21 cellular contexts compared by ENCODE assay signal in the genomic region with DNA sequence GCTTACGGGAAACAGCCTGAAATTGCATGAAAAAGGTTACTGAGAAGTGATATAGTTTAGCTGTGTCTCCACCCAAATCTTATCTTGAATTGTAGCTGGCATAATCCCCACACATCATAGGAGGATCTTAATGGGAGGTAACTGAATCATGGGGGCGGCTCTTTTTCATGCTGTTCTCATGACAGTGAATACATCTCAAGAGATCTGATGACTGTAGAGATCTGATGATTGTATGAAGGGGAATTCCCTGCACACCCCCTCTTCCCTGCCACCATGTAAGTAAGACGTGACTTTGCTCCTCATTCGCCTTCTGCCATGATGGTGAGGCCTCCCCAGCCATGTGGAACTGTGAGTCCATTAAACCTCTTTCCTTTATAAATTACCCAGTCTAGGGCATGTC.
DNase-seq lines count a peak whose midpoint lies in the region; ATAC-seq and TF ChIP-seq lines count a peak whose summit lies in the region.
"Had no signal": no experiment of that assay in that cellular context is flagged by ENCODE, and none has a peak within 500 bp of the region (broad histone marks: within the 10 kb centered on the region; RNA-seq: fewer than 3 reads in every experiment).

No MANE protein-coding gene starts in this region.

- H3K27me3 Mint-ChIP-seq in activated T-helper 17 cell treated with anti-CD3 and anti-CD28 coated beads, Interleukin-2, amount 50 U/mL, for 72 hours = no peaks in the 10 kb centered on the region

- in situ Hi-C loops in brain microvascular endothelial cell (cut with HindIII; ENCODE audit: low pct_ligation_motif_present, low sequenced_read_pairs) = no loop called here

- TF ChIP-seq CTCF in brain microvascular endothelial cell (IDR thresholded peaks at IDR 0.05; ENCODE audit: low read depth, low read length, missing control alignments) = no peak

- CTCF ChIA-PET in HEK293T (lab: Yijun Ruan, JAX) = interaction anchor here (0.6 kb wide), 1 partner anchor 976 kb away, joined by 7 read pairs; no protein-coding TSS in a partner anchor

- H3K4me3 Mint-ChIP-seq in activated T-helper 17 cell treated with anti-CD3 and anti-CD28 coated beads, Interleukin-2, amount 50 U/mL, for 72 hours = peak overlapping the region; percentile 63
- H3K4me3 Mint-ChIP-seq: endodermal cell had no signal

- POLR2A ChIA-PET in HEK293T (lab: Yijun Ruan, JAX) = no interaction called here

- H3K4me1 Mint-ChIP-seq in activated T-helper 17 cell treated with anti-CD3 and anti-CD28 coated beads, Interleukin-2, amount 50 U/mL, for 72 hours = peaks cover 24% of the 10 kb centered on the region

- no peak overlapping the region for H3K4me3 ChIP-seq in brain microvascular endothelial cell (ENCODE audit: low read depth, low read length)
- H3K4me3 ChIP-seq: adrenal gland, coronary artery, psoas muscle, SK-N-MC, suprapubic skin had no signal

- peaks cover 5% of the 10 kb centered on the region for H3K9me3 Mint-ChIP-seq in activated T-helper 17 cell treated with anti-CD3 and anti-CD28 coated beads, Interleukin-2, amount 50 U/mL, for 72 hours

- DNase-seq in activated T-cell treated with anti-CD3 and anti-CD28 coated beads for 24 hours (ENCODE audit: low read depth) = peak; percentile 26
- DNase-seq in activated T-cell treated with anti-CD3 and anti-CD28 coated beads, Interleukin-2, amount 50 U/mL, for 1 hour = no peak
- DNase-seq in NCI-H226 = peak; percentile 44
- peak; percentile 19 for DNase-seq in stimulated activated CD4-positive, alpha-beta T cell treated with anti-CD3 and anti-CD28 coated beads, Interleukin-4, amount 100 ng/mL, for 1 hour
- DNase-seq in NCI-H2081 (lab: John Stamatoyannopoulos, UW) = no peak
- DNase-seq in brain microvascular endothelial cell = no peak
- no peak for DNase-seq in HEK293T (ENCODE audit: extremely low spot score)
- DNase-seq: activated CD4-positive, alpha-beta T cell treated with anti-CD3 and anti-CD28 coated beads for 1 hour; adrenal gland; endodermal cell; mammary epithelial cell; NCI-H1436; NCI-H2171; NCI-H526; psoas muscle; RPMI8226 had no signal

- peak overlapping the region; percentile 68 for H3K27ac Mint-ChIP-seq in activated T-helper 17 cell treated with anti-CD3 and anti-CD28 coated beads, Interleukin-2, amount 50 U/mL, for 72 hours
- H3K27ac Mint-ChIP-seq: endodermal cell had no signal

- H3K36me3 ChIP-seq in brain microvascular endothelial cell (replicated peaks) = no peaks in the 10 kb centered on the region
- H3K36me3 ChIP-seq: adrenal gland, suprapubic skin had no signal

- H3K36me3 Mint-ChIP-seq in activated T-helper 17 cell treated with anti-CD3 and anti-CD28 coated beads, Interleukin-2, amount 50 U/mL, for 72 hours (ENCODE audit: low read depth) = peaks cover under 1% of the 10 kb centered on the region

- ATAC-seq in activated T-helper 17 cell treated with anti-CD3 and anti-CD28 coated beads, Interleukin-2, amount 50 U/mL, for 72 hours (replicated peaks) = peak; percentile 98
- ATAC-seq: psoas muscle had no signal

- H3K27me3 ChIP-seq in brain microvascular endothelial cell (replicated peaks) = no peaks in the 10 kb centered on the region
- H3K27me3 ChIP-seq: adrenal gland, suprapubic skin had no signal

- no peak overlapping the region for H3K27ac ChIP-seq in brain microvascular endothelial cell
- H3K27ac ChIP-seq: adrenal gland, C4-2B, coronary artery, psoas muscle, SK-N-MC, suprapubic skin had no signal

TF ChIP-seq in HEK293T, 16 proteins besides CTCF, POLR2A, EP300 and RAD21:
- TF ChIP-seq HDGF (IDR thresholded peaks at IDR 0.05; ENCODE audit: borderline replicate concordance) (no peak), ZNF384 (IDR thresholded peaks at IDR 0.05) (no peak), BHLHE40 (IDR thresholded peaks at IDR 0.05; ENCODE audit: borderline replicate concordance) (no peak), LEF1 (IDR thresholded peaks at IDR 0.05; ENCODE audit: borderline replicate concordance) (no peak), L3MBTL2 (conservative IDR thresholded peaks at IDR 0.05) (no peak), SP1 (IDR thresholded peaks at IDR 0.05) (no peak), CTBP1 (IDR thresholded peaks at IDR 0.05; ENCODE audit: borderline replicate concordance) (no peak), SUZ12 (IDR thresholded peaks at IDR 0.05) (no peak)
- TF ChIP-seq, protein P1, sequence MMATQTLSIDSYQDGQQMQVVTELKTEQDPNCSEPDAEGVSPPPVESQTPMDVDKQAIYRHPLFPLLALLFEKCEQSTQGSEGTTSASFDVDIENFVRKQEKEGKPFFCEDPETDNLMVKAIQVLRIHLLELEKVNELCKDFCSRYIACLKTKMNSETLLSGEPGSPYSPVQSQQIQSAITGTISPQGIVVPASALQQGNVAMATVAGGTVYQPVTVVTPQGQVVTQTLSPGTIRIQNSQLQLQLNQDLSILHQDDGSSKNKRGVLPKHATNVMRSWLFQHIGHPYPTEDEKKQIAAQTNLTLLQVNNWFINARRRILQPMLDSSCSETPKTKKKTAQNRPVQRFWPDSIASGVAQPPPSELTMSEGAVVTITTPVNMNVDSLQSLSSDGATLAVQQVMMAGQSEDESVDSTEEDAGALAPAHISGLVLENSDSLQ (IDR thresholded peaks at IDR 0.05) = no peak

Comparison
In these comparisons a context has a peak if more than half of its experiments do, and no peak if none do; other contexts are left out.
1. DNase-seq: peak in activated T-cell treated with anti-CD3 and anti-CD28 coated beads for 24 hours (single experiment), NCI-H226 (single experiment) and stimulated activated CD4-positive, alpha-beta T cell treated with anti-CD3 and anti-CD28 coated beads, Interleukin-4, amount 100 ng/mL, for 1 hour (single experiment); none in activated T-cell treated with anti-CD3 and anti-CD28 coated beads, Interleukin-2, amount 50 U/mL, for 1 hour (single experiment), NCI-H2081 (0 of 2), brain microvascular endothelial cell (single experiment) and HEK293T (single experiment).